In genomic region chr7:130141161-130141857, GRCh38 we compare ENCODE assay signal across 1 cellular context.
TF ChIP-seq lines count a peak whose summit lies in the region.

No MANE protein-coding gene starts in this region.

TF ChIP-seq in K562, 482 proteins besides CTCF, POLR2A, EP300 and RAD21 (continued from another document and continues in another):
- TF ChIP-seq ZNF592 (IDR thresholded peaks at IDR 0.05) (peak; percentile 84), SMAD4 (CRISPR knock-in tag; conservative IDR thresholded peaks at IDR 0.05) (no peak), MITF (IDR thresholded peaks at IDR 0.05) (no peak), HNRNPLL (IDR thresholded peaks at IDR 0.05; ENCODE audit: low read depth, low read length, poor library complexity, severe bottlenecking) (peak; percentile 17), HSF4 (CRISPR knock-in tag; IDR thresholded peaks at IDR 0.05; ENCODE audit: borderline replicate concordance) (no peak), ZFP1 (CRISPR knock-in tag; IDR thresholded peaks at IDR 0.05) (no peak), RBM15 (IDR thresholded peaks at IDR 0.05; ENCODE audit: insufficient read depth, low read length) (no peak), HDGF (IDR thresholded peaks at IDR 0.05) (no peak), HNRNPH1 (optimal IDR thresholded peaks at IDR 0.05; ENCODE audit: low read depth, low read length) (no peak), ATF6 (CRISPR knock-in tag; IDR thresholded peaks at IDR 0.05) (0 out of 2 replicates have a peak, but pooled peaks have one; percentile 26), DPF2 (IDR thresholded peaks at IDR 0.05) (no peak), ZNF316 (IDR thresholded peaks at IDR 0.05) (no peak), ZNF12 (CRISPR knock-in tag; IDR thresholded peaks at IDR 0.05) (peak; percentile 71; the same call in 1 of the 2 replicates), ARNT (IDR thresholded peaks at IDR 0.05) (no peak), ZBTB43 (CRISPR knock-in tag; IDR thresholded peaks at IDR 0.05) (no peak), ZNF277 (CRISPR knock-in tag; IDR thresholded peaks at IDR 0.05; ENCODE audit: borderline replicate concordance) (no peak), ELF4 (CRISPR knock-in tag; IDR thresholded peaks at IDR 0.05) (no peak), ATF3 (IDR thresholded peaks at IDR 0.05) (no peak), ATF3 (CRISPR knock-in tag; conservative IDR thresholded peaks at IDR 0.05) (no peak), ZNF436 (CRISPR knock-in tag; IDR thresholded peaks at IDR 0.05) (no peak), NFXL1 (CRISPR knock-in tag; IDR thresholded peaks at IDR 0.05) (no peak), JUN (IDR thresholded peaks at IDR 0.05; ENCODE audit: borderline replicate concordance, low read depth, low read length) (no peak), JUN (CRISPR knock-in tag; IDR thresholded peaks at IDR 0.05; ENCODE audit: borderline replicate concordance) (peak; percentile 90), KHSRP (IDR thresholded peaks at IDR 0.05) (no peak), NCOR1 (IDR thresholded peaks at IDR 0.05) (no peak), NELFE (IDR thresholded peaks at IDR 0.05; ENCODE audit: insufficient read depth, insufficient read length) (no peak), MAFF (IDR thresholded peaks at IDR 0.05; ENCODE audit: low read length) (no peak), ZNF586 (CRISPR knock-in tag; conservative IDR thresholded peaks at IDR 0.05) (no peak), ZNF695 (CRISPR knock-in tag; IDR thresholded peaks at IDR 0.05) (no peak), ZNF639 (CRISPR knock-in tag; conservative IDR thresholded peaks at IDR 0.05 in 1 of 2, IDR thresholded peaks at IDR 0.05 in 1 of 2) (no peak), MGA (IDR thresholded peaks at IDR 0.05) (no peak), MTF1 (CRISPR knock-in tag; IDR thresholded peaks at IDR 0.05; ENCODE audit: borderline replicate concordance) (no peak), RUNX1 (IDR thresholded peaks at IDR 0.05; ENCODE audit: low read depth) (no peak), GTF2F1 (IDR thresholded peaks at IDR 0.05; ENCODE audit: low read depth, low read length) (no peak), ADNP (tag; IDR thresholded peaks at IDR 0.05) (no peak), WHSC1 (IDR thresholded peaks at IDR 0.05; ENCODE audit: low read length) (peak; percentile 25)
